In the genomic region with DNA sequence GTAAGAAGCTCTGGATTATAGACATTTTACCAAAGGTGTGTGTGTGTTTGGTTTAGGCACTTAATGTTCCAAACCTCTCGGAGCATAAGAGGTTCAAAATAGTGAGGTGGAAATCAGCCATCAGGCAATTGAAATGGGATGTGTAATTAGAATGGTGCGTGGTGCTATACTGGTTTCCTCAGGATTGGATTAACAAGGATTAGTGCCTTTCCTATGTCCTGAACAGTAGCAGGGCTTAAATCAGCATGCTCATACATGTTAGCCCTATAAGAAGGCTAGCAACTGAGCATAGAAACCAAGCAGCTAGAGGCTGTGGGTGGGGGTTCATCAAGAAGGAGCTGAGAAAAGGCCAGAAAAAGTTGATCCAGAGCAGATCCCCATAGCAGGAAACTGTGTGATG, we compare ENCODE assay signal across 1 cellular context.
TF ChIP-seq lines count a peak whose summit lies in the region.

No MANE protein-coding gene starts in this region.

TF ChIP-seq in GM12878, 131 proteins besides CTCF, POLR2A, EP300 and RAD21 (continued from another document):
- no peak for TF ChIP-seq NR2C2 (IDR thresholded peaks at IDR 0.05; ENCODE audit: borderline replicate concordance, control insufficient read depth, insufficient read length, low read depth)
- no peak for TF ChIP-seq CREM (IDR thresholded peaks at IDR 0.05; ENCODE audit: low read depth)
- no peak for TF ChIP-seq SUZ12 (IDR thresholded peaks at IDR 0.05; ENCODE audit: unreplicated experiment)
